Comparison of ENCODE assay signal across 9 cellular contexts in the genomic region with DNA sequence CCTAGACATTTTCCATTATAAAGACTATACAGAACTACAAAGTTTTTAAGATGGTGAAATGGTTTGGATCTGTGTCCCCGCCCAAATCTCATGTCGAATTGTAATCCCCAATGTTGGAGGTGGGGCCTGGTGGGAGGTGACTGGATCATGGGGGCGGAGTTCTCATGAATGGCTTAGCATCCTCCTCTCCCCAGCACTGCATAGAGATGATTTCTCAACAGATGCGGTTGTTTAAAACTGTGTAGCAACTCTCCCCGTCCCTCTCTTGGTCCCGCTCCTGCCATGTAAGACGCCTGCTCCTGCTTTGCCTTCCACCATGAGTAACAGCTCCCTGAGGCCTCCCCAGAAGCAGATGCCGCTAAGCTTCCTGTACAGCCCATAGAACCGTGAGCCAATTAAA. TPM values are rescaled to one million over a fixed set of nuclear protein-coding genes. Genes with fewer than 3 reads are reported as not detected.
A peak's percentile ranks its signal among the peaks of the same experiment; 100 is the strongest.
DNase-seq lines count a peak whose midpoint lies in the region; ATAC-seq, FAIRE-seq and TF ChIP-seq lines count a peak whose summit lies in the region.
"Had no signal": no experiment of that assay in that cellular context is flagged by ENCODE, and none has a peak within 500 bp of the region (broad histone marks: within the 10 kb centered on the region; RNA-seq: fewer than 3 reads in every experiment).

No MANE protein-coding gene starts in this region.

- no peak for TF ChIP-seq CTCF in mesothelial cell of epicardium (IDR thresholded peaks at IDR 0.05; ENCODE audit: unreplicated experiment)

- H3K27me3 Mint-ChIP-seq in activated naive CD8-positive, alpha-beta T cell treated with anti-CD3 and anti-CD28 coated beads, Interleukin-2, amount 50 U/mL, for 24 hours, result no peaks in the 10 kb centered on the region
- H3K27me3 Mint-ChIP-seq in mesothelial cell of epicardium (ENCODE audit: low read depth), result peaks cover 22% of the 10 kb centered on the region

- peaks cover 3% of the 10 kb centered on the region for H3K9me3 Mint-ChIP-seq in activated naive CD8-positive, alpha-beta T cell treated with anti-CD3 and anti-CD28 coated beads, Interleukin-2, amount 50 U/mL, for 24 hours
- no peaks in the 10 kb centered on the region for H3K9me3 Mint-ChIP-seq in mesothelial cell of epicardium

- peak overlapping the region; percentile 90 to 99 (median 95); a peak in 21 of 22 replicates for H3K9ac ChIP-seq in BLaER1 treated with 17β-estradiol and CSF1 and Interleukin-3, amounts not matched to agents 10 nM and 100 nM

- no peak for TF ChIP-seq POLR2A in H54 (IDR thresholded peaks at IDR 0.05; ENCODE audit: low read depth, low read length)

- peaks cover 29 to 38% (median 36%) of the 10 kb centered on the region in 10 experiments for H3K4me1 ChIP-seq in BLaER1 treated with 17β-estradiol and CSF1 and Interleukin-3, amounts not matched to agents 10 nM and 100 nM

- peak overlapping the region; percentile 71 to 96 (median 86) for H3K4me3 ChIP-seq in BLaER1 treated with 17β-estradiol and CSF1 and Interleukin-3, amounts not matched to agents 10 nM and 100 nM

- FAIRE-seq in H54 (lab: Jason Lieb, UNC), result no peak
- FAIRE-seq: TTC549 had no signal

- H3K4me2 ChIP-seq in BLaER1 treated with 17β-estradiol and CSF1 and Interleukin-3, amounts not matched to agents 10 nM and 100 nM, result peak overlapping the region; percentile 83 to 98 (median 94)

- H4K20me1 ChIP-seq in BLaER1 treated with 17β-estradiol and CSF1 and Interleukin-3, amounts not matched to agents 10 nM and 100 nM, result peaks cover 47 to 65% (median 63%) of the 10 kb centered on the region in 11 experiments; a peak in 21 of 22 replicates

- DNase-seq in LHCN-M2 (ENCODE audit: low read depth) (peak; percentile 38), mesothelial cell of epicardium (ENCODE audit: low spot score in 2 of 2, unreplicated experiment in 2 of 2) (no peak), H54 (ENCODE audit: insufficient read length, low spot score) (no peak), NCI-H2029 (lab: John Stamatoyannopoulos, UW) (no peak), NCI-H187 (lab: John Stamatoyannopoulos, UW) (no peak)
- peak; percentile 16 for DNase-seq in activated naive CD8-positive, alpha-beta T cell treated with anti-CD3 and anti-CD28 coated beads, Interleukin-2, amount 50 U/mL, for 24 hours

- peak overlapping the region in 3 of 11 experiments; percentile 92 to 96 (median 93); a peak in 6 of 22 replicates for H3K27ac ChIP-seq in BLaER1 treated with 17β-estradiol and CSF1 and Interleukin-3, amounts not matched to agents 10 nM and 100 nM

- H3K27ac Mint-ChIP-seq in activated naive CD8-positive, alpha-beta T cell treated with anti-CD3 and anti-CD28 coated beads, Interleukin-2, amount 50 U/mL, for 24 hours, result peak overlapping the region; percentile 96
- peak overlapping the region; percentile 37 for H3K27ac Mint-ChIP-seq in mesothelial cell of epicardium

- peaks cover 44% of the 10 kb centered on the region for H3K36me3 Mint-ChIP-seq in activated naive CD8-positive, alpha-beta T cell treated with anti-CD3 and anti-CD28 coated beads, Interleukin-2, amount 50 U/mL, for 24 hours (ENCODE audit: low read depth)
- H3K36me3 Mint-ChIP-seq in mesothelial cell of epicardium, result no peaks in the 10 kb centered on the region

- H3K4me3 Mint-ChIP-seq in activated naive CD8-positive, alpha-beta T cell treated with anti-CD3 and anti-CD28 coated beads, Interleukin-2, amount 50 U/mL, for 24 hours, result peak overlapping the region; percentile 89
- peak overlapping the region; percentile 88 for H3K4me3 Mint-ChIP-seq in mesothelial cell of epicardium

- H3K36me3 ChIP-seq in BLaER1 treated with 17β-estradiol and CSF1 and Interleukin-3, amounts not matched to agents 10 nM and 100 nM, result peaks cover 0 to 50% (median 29%) of the 10 kb centered on the region in 11 experiments; a peak in 20 of 22 replicates

- H3K27me3 ChIP-seq in BLaER1 treated with 17β-estradiol and CSF1 and Interleukin-3, amounts not matched to agents 10 nM and 100 nM, result no peaks in the 10 kb centered on the region

- H3K4me1 Mint-ChIP-seq in activated naive CD8-positive, alpha-beta T cell treated with anti-CD3 and anti-CD28 coated beads, Interleukin-2, amount 50 U/mL, for 24 hours, result peaks cover 59% of the 10 kb centered on the region
- peaks cover 26% of the 10 kb centered on the region for H3K4me1 Mint-ChIP-seq in mesothelial cell of epicardium

- H3K9me3 ChIP-seq in BLaER1 treated with 17β-estradiol and CSF1 and Interleukin-3, amounts not matched to agents 10 nM and 100 nM (replicated peaks in 1 of 11), result peaks cover 0 to 16% (median 7%) of the 10 kb centered on the region in 11 experiments; a peak in 10 of 22 replicates

- no peak for ATAC-seq in activated naive CD8-positive, alpha-beta T cell treated with anti-CD3 and anti-CD28 coated beads, Interleukin-2, amount 50 U/mL, for 24 hours
- no peak for ATAC-seq in HG03571 (IDR thresholded peaks at IDR 0.05; ENCODE audit: unreplicated experiment)

RNA-seq across cellular contexts. Expression of a gene that starts 1.6 kb away (rescaled TPM):
- 25.6 and 30.0 TPM in 2 replicates for total RNA-seq in LHCN-M2 (2014; rRNA removed)
- 14.7 TPM for polyA plus RNA-seq in LHCN-M2 (2012)
- 37.2 to 42.9 TPM (median 38.3 TPM) in 3 replicates for total RNA-seq in mesothelial cell of epicardium

RNA-seq across cellular contexts. Expression of a gene that starts 60.0 kb away (rescaled TPM):
- 12.9 and 13.1 TPM in 2 replicates for total RNA-seq in LHCN-M2 (2014; rRNA removed)
- polyA plus RNA-seq in LHCN-M2 (2012), result 5.0 TPM
- total RNA-seq in mesothelial cell of epicardium, result 13.4 to 15.0 TPM (median 14.3 TPM) in 3 replicates

Comparison
In these comparisons a context has a peak if more than half of its experiments do, and no peak if none do; other contexts are left out.
1. DNase-seq: peak in LHCN-M2 (single experiment) and activated naive CD8-positive, alpha-beta T cell treated with anti-CD3 and anti-CD28 coated beads, Interleukin-2, amount 50 U/mL, for 24 hours (single experiment); none in mesothelial cell of epicardium (0 of 2), H54 (single experiment), NCI-H2029 (single experiment) and NCI-H187 (0 of 2).